13 cellular contexts compared by ENCODE assay signal in the genomic region with DNA sequence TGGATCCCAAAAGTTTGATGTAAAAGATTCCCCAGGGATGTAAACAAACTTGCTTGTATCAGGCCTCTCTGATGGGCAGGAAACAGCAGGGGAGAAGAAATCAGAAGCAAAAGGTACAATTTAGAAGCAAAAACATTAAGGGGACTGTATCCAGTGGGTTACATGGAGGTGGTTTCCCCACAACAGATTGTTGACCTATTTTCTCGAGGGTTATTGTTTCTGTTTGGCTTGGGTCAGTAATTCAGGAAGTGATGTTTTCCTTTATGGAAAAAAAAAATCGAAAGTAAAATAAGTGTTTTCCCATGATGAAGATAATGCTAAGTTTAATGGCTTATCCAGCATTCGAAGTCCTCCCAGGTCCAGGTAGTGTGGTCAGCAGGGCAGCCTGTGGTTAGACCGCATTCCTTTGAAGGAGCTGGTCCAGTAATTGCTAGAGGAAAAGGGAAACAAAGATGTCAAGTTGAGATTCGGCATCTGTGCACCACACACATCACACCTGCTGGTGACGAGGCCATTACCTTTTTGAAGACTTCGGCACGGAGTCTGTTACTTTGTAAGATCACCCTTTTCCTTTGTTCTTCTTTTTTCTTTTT. TPM values are rescaled to one million over a fixed set of nuclear protein-coding genes. Genes with fewer than 3 reads are reported as not detected.
DNase-seq lines count a peak whose midpoint lies in the region.
"Had no signal": no experiment of that assay in that cellular context is flagged by ENCODE, and none has a peak within 500 bp of the region (broad histone marks: within the 10 kb centered on the region; RNA-seq: fewer than 3 reads in every experiment).

No MANE protein-coding gene starts in this region.

- no peaks in the 10 kb centered on the region for H3K4me1 ChIP-seq in effector memory CD4-positive, alpha-beta T cell (ENCODE audit: control insufficient read depth, insufficient read depth, low read length, poor library complexity, severe bottlenecking)

- no peak overlapping the region for H3K27ac ChIP-seq in effector memory CD4-positive, alpha-beta T cell (ENCODE audit: insufficient read depth, low read length, poor library complexity, severe bottlenecking)
- H3K27ac ChIP-seq: HL-60 had no signal

- H3K36me3 ChIP-seq in effector memory CD4-positive, alpha-beta T cell (ENCODE audit: control insufficient read depth, insufficient read depth, low read length), result no peaks in the 10 kb centered on the region

- DNase-seq in ELF-1 (ENCODE audit: low read depth, low spot score), result peak; percentile 42
- peak; percentile 40 for DNase-seq in SW480 (ENCODE audit: low spot score)
- DNase-seq in glomerular visceral epithelial cell (ENCODE audit: extremely low spot score), result peak; percentile 40
- peak; percentile 81 for DNase-seq in renal cortical epithelial cell (ENCODE audit: low read depth)
- DNase-seq in mesenteric fat pad (ENCODE audit: low spot score), result no peak
- no peak for DNase-seq in ACHN
- DNase-seq in effector memory CD4-positive, alpha-beta T cell, result no peak
- DNase-seq: CD4-positive, alpha-beta memory T cell; NCI-H187 treated with DMSO at 0.1 percent for 48 hours; NK-92 treated with Interleukin-12 subunit alpha and Interleukin-12 subunit beta, amount 100 ng/mL, for 24 hours; RPMI8226 had no signal

- no peaks in the 10 kb centered on the region for H3K27me3 ChIP-seq in effector memory CD4-positive, alpha-beta T cell (replicated peaks; ENCODE audit: control insufficient read depth, insufficient read depth, low read length, poor library complexity, severe bottlenecking)

- peaks cover 4% of the 10 kb centered on the region for H3K9me3 ChIP-seq in effector memory CD4-positive, alpha-beta T cell (ENCODE audit: control insufficient read depth, low read length)

- in situ Hi-C loops in ACHN (cut with HindIII; ENCODE audit: low pct_ligation_motif_present, low pct_unique_long_range_greater_than_20kb, low sequenced_read_pairs), result no loop called here

- no peak overlapping the region for H3K4me3 ChIP-seq in effector memory CD4-positive, alpha-beta T cell (ENCODE audit: insufficient read depth, low read depth, low read length, poor library complexity, severe bottlenecking)
- H3K4me3 ChIP-seq: GM23338 had no signal

RNA-seq across cellular contexts. Expression of a gene that starts 37.3 kb away (rescaled TPM):
- 19.4 and 26.2 TPM in 2 replicates for total RNA-seq in renal cortical epithelial cell
- 77.9 TPM for total RNA-seq in mesenteric fat pad

Comparison
In these comparisons a context has a peak if more than half of its experiments do, and no peak if none do; other contexts are left out.
1. DNase-seq: peak in ELF-1 (single experiment), SW480 (single experiment), glomerular visceral epithelial cell (single experiment) and renal cortical epithelial cell (single experiment); none in mesenteric fat pad (single experiment), ACHN (single experiment) and effector memory CD4-positive, alpha-beta T cell (0 of 3).